In genomic region chr19:37218592-37218935, GRCh38 we compare ENCODE assay signal across 8 cellular contexts. TPM values are rescaled to one million over a fixed set of nuclear protein-coding genes. Genes with fewer than 3 reads are reported as not detected.
DNase-seq lines count a peak whose midpoint lies in the region; ATAC-seq and TF ChIP-seq lines count a peak whose summit lies in the region.

No MANE protein-coding gene starts in this region.

- no peak for TF ChIP-seq EP300 in transverse colon (IDR thresholded peaks at IDR 0.05; ENCODE audit: low read depth)

- dilution Hi-C loops in mammary epithelial cell (cut with HindIII; ENCODE audit: low sequenced_read_pairs) = no loop called here

- H4K20me1 ChIP-seq in BLaER1 (no peaks in the 10 kb centered on the region), KMS-11 (ENCODE audit: insufficient read depth) (no peaks in the 10 kb centered on the region), mammary epithelial cell (ENCODE audit: insufficient read depth, low read length) (no peaks in the 10 kb centered on the region)

- 5% methylated on average over 5 of the region's 6 CpGs for WGBS in mammary epithelial cell (ENCODE audit: low coverage, missing lambda C conversion rate)
- WGBS in transverse colon (ENCODE audit: low coverage in 1 of 2), 2 donors = 0 to 10% methylated on average over 1 to 6 of the region's 6 CpGs

- CTCF ChIA-PET in mammary epithelial cell (lab: Charles Lee; ENCODE audit: low non-redundant PET) = no interaction called here

- ATAC-seq in HG03196 (IDR thresholded peaks at IDR 0.05; ENCODE audit: unreplicated experiment) = no peak
- ATAC-seq in HG03025 (IDR thresholded peaks at IDR 0.05; ENCODE audit: low FRiP score, unreplicated experiment) = no peak

- in situ Hi-C loops in mammary epithelial cell (cut with MboI; ENCODE audit: low sequenced_read_pairs in 2 of 2) = no loop called here
- in situ Hi-C loops in transverse colon (cut with MboI; ENCODE audit: low pct_ligation_motif_present in 1 of 4, low pct_unique_long_range_greater_than_20kb in 1 of 4, low sequenced_read_pairs in 3 of 4) = loop anchor here in 1 of 4 donors (25.0 kb wide), 1 partner anchor 119 kb away; a partner anchor contains a TSS

- H3K27me3 ChIP-seq in BLaER1 (no peaks in the 10 kb centered on the region), KMS-11 (ENCODE audit: insufficient read depth, low read depth) (no peaks in the 10 kb centered on the region), mammary epithelial cell (ENCODE audit: insufficient read depth, low read length) (no peaks in the 10 kb centered on the region), transverse colon (no peaks in the 10 kb centered on the region)

- H3K4me2 ChIP-seq in BLaER1 = peak overlapping the region; percentile 93
- peak overlapping the region; percentile 3; the same call in 1 of the 2 replicates for H3K4me2 ChIP-seq in KMS-11
- H3K4me2 ChIP-seq in mammary epithelial cell (ENCODE audit: insufficient read depth, low read depth, low read length) = peak overlapping the region; percentile 83

- TF ChIP-seq POLR2A in transverse colon (IDR thresholded peaks at IDR 0.05) = no peak

- H3K4me3 ChIP-seq in BLaER1 (peak overlapping the region; percentile 83), KMS-11 (IDR thresholded peaks at IDR 0.05; ENCODE audit: insufficient read depth, low read depth, low read length) (no peak overlapping the region), mammary epithelial cell (replicated peaks in 1 of 3; ENCODE audit: insufficient read depth in 1 of 3, low read depth in 2 of 3, low read length in 3 of 3) (peak overlapping the region; percentile 66 to 84 (median 73)), transverse colon (peak overlapping the region; percentile 61 to 86 (median 80))

- BruUV-seq in mammary epithelial cell (replicated peaks; lab: Mats Ljungman, UMichigan) = TSS peak; percentile 77

- H2AFZ ChIP-seq in KMS-11 (ENCODE audit: low read depth) (peak overlapping the region; percentile 32), mammary epithelial cell (ENCODE audit: low read depth, low read length) (peak overlapping the region; percentile 92)

- H3K36me3 ChIP-seq in BLaER1 (peaks cover 43% of the 10 kb centered on the region), KMS-11 (ENCODE audit: insufficient read depth) (0 out of 2 replicates have a peak, but pooled peaks cover 4% of the 10 kb centered on the region), mammary epithelial cell (ENCODE audit: insufficient read depth, low read length) (peaks cover 2% of the 10 kb centered on the region), transverse colon (peaks cover 0 to 31% (median 5%) of the 10 kb centered on the region in 4 donors)

- H3K9me3 ChIP-seq in BLaER1 (peaks cover 28% of the 10 kb centered on the region; the same call in 1 of the 2 replicates), mammary epithelial cell (replicated peaks; ENCODE audit: insufficient read depth, low read length) (no peaks in the 10 kb centered on the region), transverse colon (peaks cover 0 to 3% of the 10 kb centered on the region in 2 donors)

- H3K9ac ChIP-seq in BLaER1 (peak overlapping the region; percentile 89), KMS-11 (peak overlapping the region; percentile 33; the same call in 1 of the 2 replicates), mammary epithelial cell (ENCODE audit: insufficient read depth, low read length) (peak overlapping the region; percentile 95)

- H3K27ac ChIP-seq in BLaER1 = peak overlapping the region; percentile 94
- no peak overlapping the region for H3K27ac ChIP-seq in KMS-11
- H3K27ac ChIP-seq in mammary epithelial cell (ENCODE audit: insufficient read depth, low read depth, low read length) = peak overlapping the region; percentile 68
- peak overlapping the region; percentile 87 to 96 (median 90) for H3K27ac ChIP-seq in transverse colon

- H3K4me1 ChIP-seq in BLaER1 = peaks cover 22% of the 10 kb centered on the region
- no peaks in the 10 kb centered on the region for H3K4me1 ChIP-seq in KMS-11 (ENCODE audit: low read depth, poor library complexity, severe bottlenecking)
- peaks cover 11% of the 10 kb centered on the region for H3K4me1 ChIP-seq in mammary epithelial cell (ENCODE audit: insufficient read depth, low read length)
- H3K4me1 ChIP-seq in transverse colon = peaks cover 4 to 13% (median 10%) of the 10 kb centered on the region in 4 donors

- DNase-seq in mammary epithelial cell = no peak
- peak; percentile 17 for DNase-seq in medulla oblongata (ENCODE audit: extremely low spot score)
- no peak for DNase-seq in transverse colon
- no peak for DNase-seq in NCI-H2171 treated with DMSO at 0.1 percent for 48 hours (lab: John Stamatoyannopoulos, UW)

- H3K79me2 ChIP-seq in KMS-11 (ENCODE audit: insufficient read depth, low read depth) = no peaks in the 10 kb centered on the region
- H3K79me2 ChIP-seq in mammary epithelial cell (ENCODE audit: insufficient read depth, low read length) = peaks cover 29% of the 10 kb centered on the region

- no peak for TF ChIP-seq CTCF in KMS-11 (conservative IDR thresholded peaks at IDR 0.05; ENCODE audit: low read depth, low read length)
- no peak for TF ChIP-seq CTCF in mammary epithelial cell (conservative IDR thresholded peaks at IDR 0.05 in 1 of 2, IDR thresholded peaks at IDR 0.05 in 1 of 2; ENCODE audit: extremely low read depth in 1 of 2, insufficient read depth in 1 of 2, low read depth in 1 of 2, low read length in 2 of 2)
- no peak for TF ChIP-seq CTCF in transverse colon (IDR thresholded peaks at IDR 0.05)

- intact Hi-C loops in mammary epithelial cell (cut with micrococcal nuclease) = loop anchor here (2.0 to 10.0 kb wide), 5 partner anchors 46 to 694 kb away; partner anchors contain the start of genes ZNF260, ZNF345, ZNF420 and ZNF585A
- intact Hi-C loops in transverse colon (cut with DNase I; ENCODE audit: low total_unique reads) = no loop called here

RNA-seq across cellular contexts. Expression of gene ZNF383, which starts 0.6 kb away (rescaled TPM):
- total RNA-seq in mammary epithelial cell (1 to 10 TPM; 6.2 to 9.7 TPM), transverse colon (10 to 100 TPM in 1 of 4 donors, 1 to 10 TPM in 3; 1.5 to 54.9 (median 9.5) TPM)
- polyA plus RNA-seq in mammary epithelial cell = 2.4 TPM
- 1.6 TPM for polyA minus RNA-seq in mammary epithelial cell

RNA-seq across cellular contexts. Expression of gene ZNF585B, which starts 8.2 kb away (rescaled TPM):
- total RNA-seq in mammary epithelial cell = 10 to 100 TPM; 12.4 to 22.3 TPM
- polyA plus RNA-seq in mammary epithelial cell = 9.0 TPM
- 8.4 TPM for polyA minus RNA-seq in mammary epithelial cell
- total RNA-seq in transverse colon = 10 to 100 TPM; 11.6 to 21.4 (median 13.8) TPM

RNA-seq across cellular contexts. Expression of gene ZNF585A, which starts 46.1 kb away (rescaled TPM):
- total RNA-seq in mammary epithelial cell = 10 to 100 TPM; 10.4 to 13.7 TPM
- polyA plus RNA-seq in mammary epithelial cell = 7.2 TPM
- polyA minus RNA-seq in mammary epithelial cell = 3.7 TPM
- total RNA-seq in transverse colon = 10 to 100 TPM in 1 of 4 donors, 1 to 10 TPM in 3; 2.2 to 12.9 (median 5.3) TPM

Comparison
In these comparisons a context has a peak if more than half of its experiments do, and no peak if none do; other contexts are left out.
1. H3K4me2 ChIP-seq: peak in every context shown above with its lines; median percentile 93 in BLaER1; 83 in mammary epithelial cell; 3 in KMS-11.
2. H3K9ac ChIP-seq: peak in every context shown above with its lines; median percentile 95 in mammary epithelial cell; 89 in BLaER1; 33 in KMS-11.